Comparison of ENCODE assay signal across 30 cellular contexts in the genomic region with DNA sequence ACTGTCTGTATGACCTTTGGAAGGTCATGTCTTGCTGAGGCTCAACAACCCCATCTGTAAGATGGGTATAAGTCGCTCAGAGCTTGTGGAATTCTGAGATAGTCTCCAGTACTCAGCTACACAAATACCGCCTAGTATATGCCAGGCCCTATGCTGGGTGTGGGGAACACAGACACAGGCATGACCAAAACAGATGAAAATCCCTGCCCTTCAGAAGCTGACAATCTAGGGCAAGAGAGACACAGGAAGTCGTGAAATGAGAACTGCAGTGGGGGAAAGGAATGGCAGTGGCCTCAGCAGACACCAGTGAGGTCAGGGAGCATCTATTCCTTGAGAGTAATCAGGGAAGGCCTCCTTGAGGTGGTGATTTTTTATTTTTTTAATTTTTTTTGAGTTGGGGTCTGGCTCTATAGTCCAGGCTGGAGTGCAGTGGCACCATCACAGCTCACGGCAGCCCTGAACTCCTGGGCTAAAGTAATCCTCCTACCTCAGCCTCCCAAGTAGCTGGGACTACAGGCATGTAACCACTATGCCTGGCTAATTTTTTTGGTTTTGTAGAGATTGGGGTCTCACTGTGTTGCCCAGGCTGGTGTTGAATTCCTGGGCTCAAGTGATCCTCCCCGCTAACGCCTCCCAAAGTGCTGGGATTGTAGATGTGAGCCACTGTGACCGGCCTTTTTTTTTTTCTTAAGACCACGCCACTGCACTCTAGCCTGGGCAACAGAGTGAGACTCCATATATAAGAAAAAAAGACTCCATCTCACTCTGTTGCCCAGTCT. TPM values are rescaled to one million over a fixed set of nuclear protein-coding genes. Genes with fewer than 3 reads are reported as not detected.
DNase-seq lines count a peak whose midpoint lies in the region; ATAC-seq and TF ChIP-seq lines count a peak whose summit lies in the region.
"Had no signal": no experiment of that assay in that cellular context is flagged by ENCODE, and none has a peak within 500 bp of the region (broad histone marks: within the 10 kb centered on the region; RNA-seq: fewer than 3 reads in every experiment).

No MANE protein-coding gene starts in this region.

- no peak overlapping the region for H3K27ac ChIP-seq in CD8-positive, alpha-beta memory T cell (ENCODE audit: low read depth, low read length)
- H3K27ac ChIP-seq in OCI-LY7 (ENCODE audit: low read depth, low read length, poor library complexity, severe bottlenecking), result no peak overlapping the region
- H3K27ac ChIP-seq: breast epithelium, ovary, Peyer's patch had no signal

- no peak overlapping the region for H3K4me2 ChIP-seq in OCI-LY7 (ENCODE audit: low read length)

- H3K4me1 Mint-ChIP-seq in activated naive CD4-positive, alpha-beta T cell treated with anti-CD3 and anti-CD28 coated beads for 36 hours (ENCODE audit: low read depth), result peaks cover 36% of the 10 kb centered on the region
- peaks cover 19 to 29% (median 24%) of the 10 kb centered on the region in 3 donors for H3K4me1 Mint-ChIP-seq in CD8-positive, alpha-beta memory T cell
- H3K4me1 Mint-ChIP-seq in activated T-helper 2 cell treated with anti-CD3 and anti-CD28 coated beads, Interferon-gamma antibody, Interleukin-2, Interleukin-4, amounts not matched to agents 10 μg/mL and 5 μg/mL and 100 μg/mL, durations not matched to agents 14 hours and 24 hours and 36 hours (ENCODE audit: low read depth), result peaks cover 20% of the 10 kb centered on the region
- H3K4me1 Mint-ChIP-seq in natural killer cell, result peaks cover 26 to 42% of the 10 kb centered on the region in 2 donors

- peaks cover 20% of the 10 kb centered on the region for H3K4me1 ChIP-seq in CD8-positive, alpha-beta memory T cell (ENCODE audit: insufficient read depth, low read length)
- H3K4me1 ChIP-seq in OCI-LY7 (ENCODE audit: insufficient read depth, low read length, poor library complexity, severe bottlenecking), result peaks cover 13% of the 10 kb centered on the region
- H3K4me1 ChIP-seq: breast epithelium, HAP-1, Peyer's patch had no signal

- no peak overlapping the region for H3K4me3 ChIP-seq in CD8-positive, alpha-beta memory T cell (ENCODE audit: low read length)
- no peak overlapping the region for H3K4me3 ChIP-seq in OCI-LY7 (ENCODE audit: low read depth, low read length, poor library complexity, severe bottlenecking)
- H3K4me3 ChIP-seq: breast epithelium, HAP-1, ovary, Peyer's patch had no signal

- no peak overlapping the region for H3K4me3 Mint-ChIP-seq in activated naive CD4-positive, alpha-beta T cell treated with anti-CD3 and anti-CD28 coated beads for 36 hours
- H3K4me3 Mint-ChIP-seq in CD8-positive, alpha-beta memory T cell, result peak overlapping the region in 4 of 7 donors; percentile 11 to 69 (median 42)
- H3K4me3 Mint-ChIP-seq in activated T-helper 2 cell treated with anti-CD3 and anti-CD28 coated beads, Interferon-gamma antibody, Interleukin-2, Interleukin-4, amounts not matched to agents 10 μg/mL and 5 μg/mL and 100 μg/mL, durations not matched to agents 14 hours and 24 hours and 36 hours (ENCODE audit: low read depth), result no peak overlapping the region
- peak overlapping the region; percentile 56 for H3K4me3 Mint-ChIP-seq in natural killer cell
- H3K4me3 Mint-ChIP-seq: stimulated activated memory B cell treated with anti-CD40 and anti-IgM and Interleukin-4, amounts not matched to agents 10 μg/mL and 1 μg/mL and 100 μg/mL, for 72 hours; type B pancreatic cell had no signal

- DNase-seq in activated naive CD4-positive, alpha-beta T cell treated with anti-CD3 and anti-CD28 coated beads for 36 hours, result peak; percentile 31
- DNase-seq in activated naive CD4-positive, alpha-beta T cell treated with Interleukin-2 at 50 U/mL for 16 hours, result no peak
- no peak for DNase-seq in CD8-positive, alpha-beta memory T cell
- no peak for DNase-seq in activated T-helper 2 cell treated with anti-CD3 and anti-CD28 coated beads, Interferon-gamma antibody, Interleukin-2, Interleukin-4, amounts not matched to agents 10 μg/mL and 5 μg/mL and 100 μg/mL, durations not matched to agents 14 hours and 24 hours and 36 hours (ENCODE audit: low spot score)
- DNase-seq in natural killer cell, result no peak
- DNase-seq in globus pallidus (ENCODE audit: low spot score), result no peak
- no peak for DNase-seq in OCI-LY7 (ENCODE audit: low spot score)
- no peak for DNase-seq in NCI-H2081 treated with DMSO at 0.1 percent for 48 hours (lab: John Stamatoyannopoulos, UW)
- DNase-seq: activated effector memory CD4-positive, alpha-beta T cell treated with anti-CD3 and anti-CD28 coated beads, Interleukin-2, amount 50 U/mL, for 16 hours; DMS79 treated with DMSO at 0.1 percent for 48 hours; GDM1; hippocampal formation; Kasumi-1; left cardiac atrium; NCI-H1436; NCI-H2107; NCI-H345; NCI-H748 treated with DMSO at 0.1 percent for 48 hours; ovary; Peyer's patch; T-helper 9 cell had no signal

- intact Hi-C loops in activated naive CD4-positive, alpha-beta T cell treated with anti-CD3 and anti-CD28 coated beads for 36 hours (cut with micrococcal nuclease), result no loop called here
- intact Hi-C loops in activated T-helper 2 cell treated with anti-CD3 and anti-CD28 coated beads, Interferon-gamma antibody, Interleukin-2, Interleukin-4, amounts not matched to agents 10 μg/mL and 5 μg/mL and 100 μg/mL, durations not matched to agents 14 hours and 24 hours and 36 hours (cut with micrococcal nuclease), result no loop called here
- intact Hi-C loops in natural killer cell (cut with micrococcal nuclease) (no loop called here), OCI-LY7 (cut with micrococcal nuclease; ENCODE audit: unreplicated experiment) (no loop called here)

- POLR2A ChIA-PET in CD8-positive, alpha-beta memory T cell (lab: Charles Lee), result no interaction called here
- POLR2A ChIA-PET in OCI-LY7 (lab: Charles Lee), result no interaction called here

- no peaks in the 10 kb centered on the region for H3K9me3 Mint-ChIP-seq in activated naive CD4-positive, alpha-beta T cell treated with anti-CD3 and anti-CD28 coated beads for 36 hours
- no peaks in the 10 kb centered on the region for H3K9me3 Mint-ChIP-seq in CD8-positive, alpha-beta memory T cell
- H3K9me3 Mint-ChIP-seq in activated T-helper 2 cell treated with anti-CD3 and anti-CD28 coated beads, Interferon-gamma antibody, Interleukin-2, Interleukin-4, amounts not matched to agents 10 μg/mL and 5 μg/mL and 100 μg/mL, durations not matched to agents 14 hours and 24 hours and 36 hours, result no peaks in the 10 kb centered on the region
- H3K9me3 Mint-ChIP-seq in natural killer cell, result no peaks in the 10 kb centered on the region
- H3K9me3 Mint-ChIP-seq: stimulated activated memory B cell treated with anti-CD40 and anti-IgM and Interleukin-4, amounts not matched to agents 10 μg/mL and 1 μg/mL and 100 μg/mL, for 72 hours; type B pancreatic cell had no signal

- no peak overlapping the region for H2AFZ ChIP-seq in OCI-LY7 (ENCODE audit: low read length)

- no peaks in the 10 kb centered on the region for H3K9me3 ChIP-seq in CD8-positive, alpha-beta memory T cell (ENCODE audit: low read length)
- no peaks in the 10 kb centered on the region for H3K9me3 ChIP-seq in OCI-LY7 (ENCODE audit: low read length)
- H3K9me3 ChIP-seq: breast epithelium, HAP-1, ovary, Peyer's patch had no signal

- H3K9me2 ChIP-seq in OCI-LY7 (ENCODE audit: insufficient read depth, low read length), result no peaks in the 10 kb centered on the region

- H3K36me3 Mint-ChIP-seq in activated naive CD4-positive, alpha-beta T cell treated with anti-CD3 and anti-CD28 coated beads for 36 hours (ENCODE audit: low read depth), result peaks cover 1% of the 10 kb centered on the region
- peaks cover 0 to 9% (median 2%) of the 10 kb centered on the region in 3 donors for H3K36me3 Mint-ChIP-seq in CD8-positive, alpha-beta memory T cell
- H3K36me3 Mint-ChIP-seq in activated T-helper 2 cell treated with anti-CD3 and anti-CD28 coated beads, Interferon-gamma antibody, Interleukin-2, Interleukin-4, amounts not matched to agents 10 μg/mL and 5 μg/mL and 100 μg/mL, durations not matched to agents 14 hours and 24 hours and 36 hours (ENCODE audit: low read depth), result no peaks in the 10 kb centered on the region
- H3K36me3 Mint-ChIP-seq in natural killer cell, result no peaks in the 10 kb centered on the region
- H3K36me3 Mint-ChIP-seq: stimulated activated memory B cell treated with anti-CD40 and anti-IgM and Interleukin-4, amounts not matched to agents 10 μg/mL and 1 μg/mL and 100 μg/mL, for 72 hours; type B pancreatic cell had no signal

- no peak for TF ChIP-seq CTCF in natural killer cell (IDR thresholded peaks at IDR 0.05)
- TF ChIP-seq CTCF in OCI-LY7 (conservative IDR thresholded peaks at IDR 0.05; ENCODE audit: low read length), result no peak

- H3K36me3 ChIP-seq in CD8-positive, alpha-beta memory T cell (ENCODE audit: insufficient read depth, low read length), result no peaks in the 10 kb centered on the region
- H3K36me3 ChIP-seq in OCI-LY7 (ENCODE audit: insufficient read depth, low read length), result no peaks in the 10 kb centered on the region
- H3K36me3 ChIP-seq: breast epithelium, HAP-1, ovary, Peyer's patch had no signal

- H3K79me2 ChIP-seq in OCI-LY7 (ENCODE audit: insufficient read depth, low read depth, low read length), result no peaks in the 10 kb centered on the region

- no peaks in the 10 kb centered on the region for H3K27me3 ChIP-seq in CD8-positive, alpha-beta memory T cell (ENCODE audit: insufficient read depth, low read length, poor library complexity, severe bottlenecking)
- H3K27me3 ChIP-seq: ovary, Peyer's patch had no signal

- no peak overlapping the region for H3K27ac Mint-ChIP-seq in activated naive CD4-positive, alpha-beta T cell treated with anti-CD3 and anti-CD28 coated beads for 36 hours
- H3K27ac Mint-ChIP-seq in CD8-positive, alpha-beta memory T cell, result peak overlapping the region in 7 of 8 donors; percentile 51 to 84 (median 68)
- H3K27ac Mint-ChIP-seq in activated T-helper 2 cell treated with anti-CD3 and anti-CD28 coated beads, Interferon-gamma antibody, Interleukin-2, Interleukin-4, amounts not matched to agents 10 μg/mL and 5 μg/mL and 100 μg/mL, durations not matched to agents 14 hours and 24 hours and 36 hours, result peak overlapping the region; percentile 66
- H3K27ac Mint-ChIP-seq in natural killer cell, result peak overlapping the region; percentile 58 to 85
- H3K27ac Mint-ChIP-seq: stimulated activated memory B cell treated with anti-CD40 and anti-IgM and Interleukin-4, amounts not matched to agents 10 μg/mL and 1 μg/mL and 100 μg/mL, for 72 hours; type B pancreatic cell had no signal

- H3K27me3 Mint-ChIP-seq in activated naive CD4-positive, alpha-beta T cell treated with anti-CD3 and anti-CD28 coated beads for 36 hours (ENCODE audit: low read depth), result no peaks in the 10 kb centered on the region
- H3K27me3 Mint-ChIP-seq in CD8-positive, alpha-beta memory T cell, result peaks cover 0 to 10% of the 10 kb centered on the region in 2 donors
- no peaks in the 10 kb centered on the region for H3K27me3 Mint-ChIP-seq in activated T-helper 2 cell treated with anti-CD3 and anti-CD28 coated beads, Interferon-gamma antibody, Interleukin-2, Interleukin-4, amounts not matched to agents 10 μg/mL and 5 μg/mL and 100 μg/mL, durations not matched to agents 14 hours and 24 hours and 36 hours (ENCODE audit: low read depth)
- no peaks in the 10 kb centered on the region for H3K27me3 Mint-ChIP-seq in natural killer cell (ENCODE audit: low read depth in 2 of 2)
- H3K27me3 Mint-ChIP-seq: type B pancreatic cell had no signal

- ATAC-seq in natural killer cell, result peak in 2 of 3 donors; percentile 18 to 45
- ATAC-seq: left cardiac atrium; stimulated activated memory B cell treated with anti-CD40 and anti-IgM and Interleukin-4, amounts not matched to agents 10 μg/mL and 1 μg/mL and 100 μg/mL, for 72 hours had no signal

- CTCF ChIA-PET in activated naive CD4-positive, alpha-beta T cell treated with anti-CD3 and anti-CD28 coated beads for 36 hours (lab: Charles Lee), result interaction anchor here (0.6 to 0.7 kb wide), 3 partner anchors 18 to 169 kb away, joined by 3 to 4 read pairs (median 3); no protein-coding TSS in a partner anchor
- CTCF ChIA-PET in CD8-positive, alpha-beta memory T cell (lab: Charles Lee), result no interaction called here
- CTCF ChIA-PET in OCI-LY7 (lab: Charles Lee; ENCODE audit: unreplicated experiment), result no interaction called here

- no peaks in the 10 kb centered on the region for H4K20me1 ChIP-seq in OCI-LY7 (ENCODE audit: insufficient read depth, low read length)

- BruUV-seq in OCI-LY7 (replicated peaks; lab: Mats Ljungman, UMichigan), result no TSS peak

RNA-seq across cellular contexts. Expression of a gene that starts 3.2 kb away (rescaled TPM):
- total RNA-seq in activated naive CD4-positive, alpha-beta T cell treated with anti-CD3 and anti-CD28 coated beads for 36 hours, result 10 to 100 TPM; 19.9 to 21.2 TPM
- 1 to 10 TPM; 5.9 to 7.0 TPM for total RNA-seq in CD8-positive, alpha-beta memory T cell
- polyA plus RNA-seq in CD8-positive, alpha-beta memory T cell, result 40.5 TPM
- 9.2 and 10.8 TPM in 2 replicates for total RNA-seq in activated T-helper 2 cell treated with anti-CD3 and anti-CD28 coated beads, Interferon-gamma antibody, Interleukin-2, Interleukin-4, amounts not matched to agents 10 μg/mL and 5 μg/mL and 100 μg/mL, durations not matched to agents 14 hours and 24 hours and 36 hours
- 10 to 100 TPM; 33.8 to 45.3 (median 41.1) TPM for total RNA-seq in natural killer cell
- total RNA-seq in OCI-LY7 (2014; rRNA removed; shearing (Covaris generic)), result 2.7 and 6.2 TPM in 2 replicates
- 0.44 and 0.59 TPM in 2 replicates for total RNA-seq in OCI-LY7 (2022)
- total RNA-seq: breast epithelium, fibroblast of lung, lung microvascular endothelial cell had no signal
- polyA plus RNA-seq: AG04450, BJ, fibroblast of lung, neural cell had no signal

RNA-seq across cellular contexts. Expression of a gene that starts 5.4 kb away (rescaled TPM):
- 10 to 100 TPM; 12.3 to 17.5 TPM for total RNA-seq in activated naive CD4-positive, alpha-beta T cell treated with anti-CD3 and anti-CD28 coated beads for 36 hours
- 10 to 100 TPM; 10.9 to 13.9 TPM for total RNA-seq in CD8-positive, alpha-beta memory T cell
- polyA plus RNA-seq in CD8-positive, alpha-beta memory T cell, result 3.1 TPM
- total RNA-seq in activated T-helper 2 cell treated with anti-CD3 and anti-CD28 coated beads, Interferon-gamma antibody, Interleukin-2, Interleukin-4, amounts not matched to agents 10 μg/mL and 5 μg/mL and 100 μg/mL, durations not matched to agents 14 hours and 24 hours and 36 hours, result 26.8 and 32.8 TPM in 2 replicates
- total RNA-seq in natural killer cell, result 10 to 100 TPM; 15.5 to 18.2 (median 16.4) TPM
- total RNA-seq in OCI-LY7 (2014; rRNA removed; shearing (Covaris generic)), result 19.8 and 20.2 TPM in 2 replicates
- 21.9 and 23.2 TPM in 2 replicates for total RNA-seq in OCI-LY7 (2022)
- total RNA-seq: left cardiac atrium had no signal

RNA-seq across cellular contexts. Expression of a gene that starts 19.9 kb away (rescaled TPM):
- total RNA-seq in activated naive CD4-positive, alpha-beta T cell treated with anti-CD3 and anti-CD28 coated beads for 36 hours, result not detected
- not detected for total RNA-seq in CD8-positive, alpha-beta memory T cell
- not detected for polyA plus RNA-seq in CD8-positive, alpha-beta memory T cell
- total RNA-seq in activated T-helper 2 cell treated with anti-CD3 and anti-CD28 coated beads, Interferon-gamma antibody, Interleukin-2, Interleukin-4, amounts not matched to agents 10 μg/mL and 5 μg/mL and 100 μg/mL, durations not matched to agents 14 hours and 24 hours and 36 hours, result 0.46 and 1.2 TPM in 2 replicates
- under 1 TPM in 1 of 3 donors, not detected in 2; 0.20 TPM for total RNA-seq in natural killer cell
- total RNA-seq in OCI-LY7 (2014; rRNA removed; shearing (Covaris generic)), result not detected in 2 replicates
- total RNA-seq in OCI-LY7 (2022), result not detected in 2 replicates
- total RNA-seq: breast epithelium, fibroblast of lung, lung microvascular endothelial cell had no signal
- polyA plus RNA-seq: AG04450, BJ, fibroblast of lung had no signal

RNA-seq across cellular contexts. Expression of a gene that starts 39.7 kb away (rescaled TPM):
- 10 to 100 TPM in 1 of 2 experiments, 1 to 10 TPM in 1; 8.1 to 10.7 TPM for total RNA-seq in activated naive CD4-positive, alpha-beta T cell treated with anti-CD3 and anti-CD28 coated beads for 36 hours
- 1 to 10 TPM; 3.9 to 6.1 TPM for total RNA-seq in CD8-positive, alpha-beta memory T cell
- polyA plus RNA-seq in CD8-positive, alpha-beta memory T cell, result 1.8 TPM
- total RNA-seq in activated T-helper 2 cell treated with anti-CD3 and anti-CD28 coated beads, Interferon-gamma antibody, Interleukin-2, Interleukin-4, amounts not matched to agents 10 μg/mL and 5 μg/mL and 100 μg/mL, durations not matched to agents 14 hours and 24 hours and 36 hours, result 15.4 and 17.1 TPM in 2 replicates
- total RNA-seq in natural killer cell (1 to 10 TPM; 1.4 to 3.3 (median 2.0) TPM), OCI-LY7 (2022) (0.57 and 1.2 TPM in 2 replicates)
- total RNA-seq in OCI-LY7 (2014; rRNA removed; shearing (Covaris generic)), result 0.13 and 1.3 TPM in 2 replicates

RNA-seq across cellular contexts. Expression of a gene that starts 44.4 kb away (rescaled TPM):
- 10 to 100 TPM; 16.3 to 18.6 TPM for total RNA-seq in activated naive CD4-positive, alpha-beta T cell treated with anti-CD3 and anti-CD28 coated beads for 36 hours
- total RNA-seq in CD8-positive, alpha-beta memory T cell, result 10 to 100 TPM; 17.0 to 18.3 TPM
- 8.4 TPM for polyA plus RNA-seq in CD8-positive, alpha-beta memory T cell
- total RNA-seq in activated T-helper 2 cell treated with anti-CD3 and anti-CD28 coated beads, Interferon-gamma antibody, Interleukin-2, Interleukin-4, amounts not matched to agents 10 μg/mL and 5 μg/mL and 100 μg/mL, durations not matched to agents 14 hours and 24 hours and 36 hours, result 19.3 and 20.2 TPM in 2 replicates
- total RNA-seq in natural killer cell (10 to 100 TPM; 30.4 to 38.4 (median 31.1) TPM), OCI-LY7 (2022) (19.1 and 19.5 TPM in 2 replicates)
- 6.7 and 7.2 TPM in 2 replicates for total RNA-seq in OCI-LY7 (2014; rRNA removed; shearing (Covaris generic))

Comparison
In these comparisons a context has a peak if more than half of its experiments do, and no peak if none do; other contexts are left out.
1. H3K4me3 Mint-ChIP-seq: peak in CD8-positive, alpha-beta memory T cell (4 of 7) and natural killer cell (single experiment); none in activated naive CD4-positive, alpha-beta T cell treated with anti-CD3 and anti-CD28 coated beads for 36 hours (single experiment) and activated T-helper 2 cell treated with anti-CD3 and anti-CD28 coated beads, Interferon-gamma antibody, Interleukin-2, Interleukin-4, amounts not matched to agents 10 μg/mL and 5 μg/mL and 100 μg/mL, durations not matched to agents 14 hours and 24 hours and 36 hours (single experiment).